8 cellular contexts compared by ENCODE assay signal in genomic region chr14:77094672-77095284, GRCh38. TPM values are rescaled to one million over a fixed set of nuclear protein-coding genes. Genes with fewer than 3 reads are reported as not detected.
DNase-seq lines count a peak whose midpoint lies in the region; ATAC-seq and TF ChIP-seq lines count a peak whose summit lies in the region.

No MANE protein-coding gene starts in this region.

- H4K20me1 ChIP-seq in OCI-LY7 (ENCODE audit: insufficient read depth, low read length) = no peaks in the 10 kb centered on the region
- no peaks in the 10 kb centered on the region for H4K20me1 ChIP-seq in neural cell (ENCODE audit: insufficient read depth)

- TF ChIP-seq CTCF in OCI-LY7 (conservative IDR thresholded peaks at IDR 0.05; ENCODE audit: low read length) = peak; percentile 96
- TF ChIP-seq CTCF in neural cell (IDR thresholded peaks at IDR 0.05; ENCODE audit: poor library complexity, severe bottlenecking) = peak; percentile 79

- H3K4me2 ChIP-seq in OCI-LY7 (ENCODE audit: low read length) (no peak overlapping the region), neural cell (ENCODE audit: low read length) (no peak overlapping the region)

- no peaks in the 10 kb centered on the region for H3F3A ChIP-seq in neural cell (ENCODE audit: insufficient read depth, low read length, poor library complexity, severe bottlenecking)

- CTCF ChIA-PET in OCI-LY7 (lab: Charles Lee; ENCODE audit: unreplicated experiment) = interaction anchor here (0.8 kb wide), 1 partner anchor 9 kb away, joined by 3 read pairs; no protein-coding TSS in a partner anchor

- H3K79me2 ChIP-seq in OCI-LY7 (ENCODE audit: insufficient read depth, low read depth, low read length) (peaks cover 23% of the 10 kb centered on the region; the same call in 1 of the 2 replicates), neural cell (replicated peaks; ENCODE audit: insufficient read depth, low read length) (peaks cover 16% of the 10 kb centered on the region)

- H3K27me3 Mint-ChIP-seq in IgD-negative memory B cell = no peaks in the 10 kb centered on the region
- H3K27me3 Mint-ChIP-seq in stimulated activated naive CD8-positive, alpha-beta T cell treated with anti-CD3 and anti-CD28 coated beads, Interleukin-15, amount 100 ng/mL, for 72 hours = peaks cover 4% of the 10 kb centered on the region

- no TSS peak for BruUV-seq in OCI-LY7 (replicated peaks; lab: Mats Ljungman, UMichigan)

- H3K4me1 ChIP-seq in OCI-LY7 (ENCODE audit: insufficient read depth, low read length, poor library complexity, severe bottlenecking) = peaks cover 21% of the 10 kb centered on the region

- H3K9me2 ChIP-seq in OCI-LY7 (ENCODE audit: insufficient read depth, low read length) (no peaks in the 10 kb centered on the region), neural cell (ENCODE audit: insufficient read depth, low read length) (no peaks in the 10 kb centered on the region)

- H3K27ac ChIP-seq in OCI-LY7 (ENCODE audit: low read depth, low read length, poor library complexity, severe bottlenecking) (no peak overlapping the region), neural cell (ENCODE audit: low read length) (no peak overlapping the region)

- H2AFZ ChIP-seq in OCI-LY7 (ENCODE audit: low read length) (no peak overlapping the region), neural cell (ENCODE audit: low read depth, low read length) (no peak overlapping the region)

- no peak overlapping the region for H3K9ac ChIP-seq in neural cell (ENCODE audit: low read length)

- ATAC-seq in stimulated activated naive CD8-positive, alpha-beta T cell treated with anti-CD3 and anti-CD28 coated beads, Interleukin-15, amount 100 ng/mL, for 72 hours = no peak
- ATAC-seq in GM18502 (IDR thresholded peaks at IDR 0.05; ENCODE audit: poor library complexity, unreplicated experiment) = no peak

- TF ChIP-seq EP300 in neural cell (conservative IDR thresholded peaks at IDR 0.05; ENCODE audit: poor library complexity, severe bottlenecking) = no peak

- peak; percentile 80 for DNase-seq in COR-L47 (lab: John Stamatoyannopoulos, UW)
- DNase-seq in OCI-LY7 (ENCODE audit: low spot score) = peak; percentile 79
- DNase-seq in activated T-cell treated with anti-CD3 and anti-CD28 coated beads for 48 hours (ENCODE audit: low read depth) = peak; percentile 52
- DNase-seq in fibroblast of gingiva (ENCODE audit: low read depth) = peak; percentile 68
- peak; percentile 69 to 71 for DNase-seq in stimulated activated naive CD8-positive, alpha-beta T cell treated with anti-CD3 and anti-CD28 coated beads, Interleukin-15, amount 100 ng/mL, for 72 hours

- H3K36me3 ChIP-seq in OCI-LY7 (ENCODE audit: insufficient read depth, low read length) (no peaks in the 10 kb centered on the region; the same call in 1 of the 2 replicates), neural cell (ENCODE audit: insufficient read depth, low read length) (no peaks in the 10 kb centered on the region)

- peak overlapping the region in 1 of 4 donors; percentile 78 for H3K4me3 Mint-ChIP-seq in IgD-negative memory B cell
- H3K4me3 Mint-ChIP-seq in stimulated activated naive CD8-positive, alpha-beta T cell treated with anti-CD3 and anti-CD28 coated beads, Interleukin-15, amount 100 ng/mL, for 72 hours = no peak overlapping the region

- intact Hi-C loops in OCI-LY7 (cut with micrococcal nuclease; ENCODE audit: unreplicated experiment) = loop anchor here (5.0 to 10.0 kb wide), 2 partner anchors 58 to 370 kb away; no protein-coding TSS in a partner anchor

- no peaks in the 10 kb centered on the region for H3K27me3 ChIP-seq in neural cell (ENCODE audit: insufficient read depth, low read depth, low read length)

- H3K9me3 ChIP-seq in OCI-LY7 (ENCODE audit: low read length) (peaks cover 14% of the 10 kb centered on the region), neural cell (ENCODE audit: low read length) (no peaks in the 10 kb centered on the region)

- peak overlapping the region in 2 of 3 donors; percentile 19 to 75 for H3K27ac Mint-ChIP-seq in IgD-negative memory B cell
- H3K27ac Mint-ChIP-seq in stimulated activated naive CD8-positive, alpha-beta T cell treated with anti-CD3 and anti-CD28 coated beads, Interleukin-15, amount 100 ng/mL, for 72 hours = no peak overlapping the region

- peaks cover 0 to 11% (median 3%) of the 10 kb centered on the region in 3 donors for H3K9me3 Mint-ChIP-seq in IgD-negative memory B cell
- H3K9me3 Mint-ChIP-seq in stimulated activated naive CD8-positive, alpha-beta T cell treated with anti-CD3 and anti-CD28 coated beads, Interleukin-15, amount 100 ng/mL, for 72 hours = peaks cover 8 to 14% of the 10 kb centered on the region in 2 donors

- POLR2A ChIA-PET in OCI-LY7 (lab: Charles Lee) = interaction anchor here (0.6 to 3.1 kb wide), 4 partner anchors 28 to 369 kb away, joined by 3 to 14 read pairs (median 3); no protein-coding TSS in a partner anchor

- TF ChIP-seq RAD21 in neural cell (conservative IDR thresholded peaks at IDR 0.05) = peak; percentile 83

- H3K4me1 Mint-ChIP-seq in IgD-negative memory B cell = peaks cover 22 to 27% (median 23%) of the 10 kb centered on the region in 3 donors
- peaks cover 38% of the 10 kb centered on the region for H3K4me1 Mint-ChIP-seq in stimulated activated naive CD8-positive, alpha-beta T cell treated with anti-CD3 and anti-CD28 coated beads, Interleukin-15, amount 100 ng/mL, for 72 hours

- peaks cover 3% of the 10 kb centered on the region for H3K36me3 Mint-ChIP-seq in IgD-negative memory B cell

- H3K4me3 ChIP-seq in OCI-LY7 (ENCODE audit: low read depth, low read length, poor library complexity, severe bottlenecking) (no peak overlapping the region), neural cell (ENCODE audit: low read length) (no peak overlapping the region)

TF ChIP-seq in neural cell, 6 proteins besides CTCF, POLR2A, EP300 and RAD21:
- peak; percentile 87 for TF ChIP-seq SMC3 (conservative IDR thresholded peaks at IDR 0.05; ENCODE audit: poor library complexity)
- TF ChIP-seq POLR2AphosphoS5 (IDR thresholded peaks at IDR 0.05) = no peak

RNA-seq across cellular contexts. Expression of gene CIPC, which starts 3.3 kb away (rescaled TPM):
- polyA plus RNA-seq in IgD-negative memory B cell = 14.7 TPM
- 31.7 and 43.4 TPM in 2 replicates for total RNA-seq in OCI-LY7 (2014; rRNA removed; shearing (Covaris generic))
- total RNA-seq in OCI-LY7 (2022) = 20.9 and 24.1 TPM in 2 replicates
- polyA plus RNA-seq in neural cell = 36.4 and 36.7 TPM in 2 replicates
- 53.6 and 56.4 TPM in 2 replicates for polyA minus RNA-seq in neural cell

RNA-seq across cellular contexts. Expression of gene ZDHHC22, which starts 46.8 kb away (rescaled TPM):
- polyA plus RNA-seq in IgD-negative memory B cell = not detected
- total RNA-seq in OCI-LY7 (2014; rRNA removed; shearing (Covaris generic)) = not detected in 2 replicates
- total RNA-seq in OCI-LY7 (2022) = not detected in 2 replicates
- 4.3 and 5.1 TPM in 2 replicates for polyA plus RNA-seq in neural cell
- polyA minus RNA-seq in neural cell = 4.5 and 6.8 TPM in 2 replicates

Comparison
In these comparisons a context has a peak if more than half of its experiments do, and no peak if none do; other contexts are left out.
1. H3K27ac Mint-ChIP-seq: peak in IgD-negative memory B cell (2 of 3); none in stimulated activated naive CD8-positive, alpha-beta T cell treated with anti-CD3 and anti-CD28 coated beads, Interleukin-15, amount 100 ng/mL, for 72 hours (0 of 2).
2. Peak in every context shown above with its lines, with median percentiles within 50 percentile points of each other: DNase-seq.